ENCODE assay signal across 12 cellular contexts in the genomic region with DNA sequence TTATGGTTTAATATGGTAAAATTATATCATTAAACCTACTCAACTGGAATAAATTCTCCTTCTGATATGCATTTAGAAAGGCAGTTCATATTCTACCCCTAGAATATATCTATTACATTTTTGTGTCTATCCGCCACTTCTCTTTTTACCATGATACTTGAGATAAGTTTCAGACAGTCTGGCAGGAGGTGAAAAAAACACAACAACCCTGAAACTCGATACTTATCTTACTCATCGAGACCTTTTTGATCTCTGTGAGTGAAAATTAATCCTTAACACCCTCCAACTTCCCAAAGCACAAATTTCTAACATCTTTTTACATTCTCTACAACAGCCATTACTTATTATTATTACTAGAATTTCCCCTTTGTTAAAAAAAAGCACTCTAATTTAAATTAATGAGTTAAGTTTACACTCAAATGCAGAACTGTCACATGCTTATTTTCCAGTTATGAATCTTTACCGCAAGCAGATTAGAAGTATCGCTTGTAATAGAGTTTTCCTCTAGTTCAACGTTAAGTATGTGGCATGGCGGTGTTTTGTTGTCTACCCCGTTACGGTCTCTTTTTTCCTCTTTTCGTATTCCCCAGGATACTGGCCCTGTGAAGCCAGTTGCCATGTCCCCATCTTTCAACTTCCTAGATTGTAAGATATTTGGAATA.
DNase-seq lines count a peak whose midpoint lies in the region; ATAC-seq and TF ChIP-seq lines count a peak whose summit lies in the region.
"Had no signal": no experiment of that assay in that cellular context is flagged by ENCODE, and none has a peak within 500 bp of the region (broad histone marks: within the 10 kb centered on the region; RNA-seq: fewer than 3 reads in every experiment).

No MANE protein-coding gene starts in this region.

- H3K27ac Mint-ChIP-seq in CD8-positive, alpha-beta T cell: peak overlapping the region; percentile 83
- H3K27ac Mint-ChIP-seq in activated naive CD8-positive, alpha-beta T cell: peak overlapping the region; percentile 59

- H3K4me1 Mint-ChIP-seq in CD8-positive, alpha-beta T cell (ENCODE audit: low read depth): peaks cover 65% of the 10 kb centered on the region
- peaks cover 85% of the 10 kb centered on the region for H3K4me1 Mint-ChIP-seq in activated naive CD8-positive, alpha-beta T cell (ENCODE audit: low read depth)

- no peaks in the 10 kb centered on the region for H3K9me3 ChIP-seq in CD8-positive, alpha-beta T cell (ENCODE audit: low read length)
- H3K9me3 ChIP-seq: Caco-2, esophagus muscularis mucosa had no signal

- H3K27me3 Mint-ChIP-seq in CD8-positive, alpha-beta T cell (ENCODE audit: low read depth): no peaks in the 10 kb centered on the region
- H3K27me3 Mint-ChIP-seq in activated naive CD8-positive, alpha-beta T cell: no peaks in the 10 kb centered on the region

- CTCF ChIA-PET in CD8-positive, alpha-beta T cell (lab: Charles Lee): no interaction called here

- no peaks in the 10 kb centered on the region for H3K9me3 Mint-ChIP-seq in CD8-positive, alpha-beta T cell
- H3K9me3 Mint-ChIP-seq in activated naive CD8-positive, alpha-beta T cell (ENCODE audit: low read depth): no peaks in the 10 kb centered on the region

- TF ChIP-seq CTCF in CD8-positive, alpha-beta T cell (IDR thresholded peaks at IDR 0.05): no peak
- no peak for TF ChIP-seq CTCF in lower leg skin (IDR thresholded peaks at IDR 0.05)

- H3K4me1 ChIP-seq in CD8-positive, alpha-beta T cell (ENCODE audit: insufficient read depth, low read length): peaks cover 4% of the 10 kb centered on the region

- TF ChIP-seq POLR2A in lower leg skin (IDR thresholded peaks at IDR 0.05): no peak

- no peaks in the 10 kb centered on the region for H3K36me3 ChIP-seq in CD8-positive, alpha-beta T cell (ENCODE audit: insufficient read depth, low read length)
- H3K36me3 ChIP-seq: esophagus muscularis mucosa had no signal

- WGBS in lower leg skin, 2 donors: 85 to 87% methylated on average over 10 of the region's 10 CpGs

- H3K4me3 Mint-ChIP-seq in CD8-positive, alpha-beta T cell: no peak overlapping the region
- peak overlapping the region; percentile 11 for H3K4me3 Mint-ChIP-seq in activated naive CD8-positive, alpha-beta T cell

- H3K27me3 ChIP-seq in CD8-positive, alpha-beta T cell (ENCODE audit: insufficient read depth, low read length): no peaks in the 10 kb centered on the region
- H3K27me3 ChIP-seq: esophagus muscularis mucosa had no signal

- H3K4me3 ChIP-seq in CD8-positive, alpha-beta T cell (ENCODE audit: low read depth, low read length): no peak overlapping the region
- no peak overlapping the region for H3K4me3 ChIP-seq in lower leg skin (ENCODE audit: low read depth, poor library complexity, severe bottlenecking)
- H3K4me3 ChIP-seq: esophagus muscularis mucosa had no signal

- peaks cover 58% of the 10 kb centered on the region for H3K36me3 Mint-ChIP-seq in CD8-positive, alpha-beta T cell
- H3K36me3 Mint-ChIP-seq in activated naive CD8-positive, alpha-beta T cell: peaks cover 26% of the 10 kb centered on the region

- no peak overlapping the region for H3K27ac ChIP-seq in CD8-positive, alpha-beta T cell (ENCODE audit: low read depth, low read length)
- H3K27ac ChIP-seq: esophagus muscularis mucosa had no signal

- intact Hi-C loops in CD8-positive, alpha-beta T cell (cut with DNase I, micrococcal nuclease): no loop called here
- intact Hi-C loops in lower leg skin (cut with DNase I; ENCODE audit: low total_unique reads): no loop called here

- no peak for DNase-seq in CD8-positive, alpha-beta T cell
- DNase-seq in mucosa of gallbladder (ENCODE audit: low spot score) (no peak), lower leg skin (ENCODE audit: low spot score in 2 of 2) (no peak)
- DNase-seq: Caco-2, kidney, posterior cingulate gyrus had no signal

- POLR2A ChIA-PET in CD8-positive, alpha-beta T cell (lab: Charles Lee): no interaction called here

- ATAC-seq in CD8-positive, alpha-beta T cell: no peak
- ATAC-seq in GM18873 (IDR thresholded peaks at IDR 0.05; ENCODE audit: low FRiP score, unreplicated experiment): peak; percentile 72
- ATAC-seq in HG03460 (IDR thresholded peaks at IDR 0.05; ENCODE audit: unreplicated experiment): peak; percentile 67
- no peak for ATAC-seq in GM19467 (IDR thresholded peaks at IDR 0.05; ENCODE audit: unreplicated experiment)
- ATAC-seq in HG03045 (IDR thresholded peaks at IDR 0.05; ENCODE audit: unreplicated experiment): no peak

Comparison
In these comparisons a context has a peak if more than half of its experiments do, and no peak if none do; other contexts are left out.
1. ATAC-seq: peak in GM18873 (single experiment) and HG03460 (single experiment); none in CD8-positive, alpha-beta T cell (single experiment), GM19467 (single experiment) and HG03045 (single experiment).